20 cellular contexts compared by ENCODE assay signal in genomic region chr18:6741786-6742185, GRCh38. TPM values are rescaled to one million over a fixed set of nuclear protein-coding genes. Genes with fewer than 3 reads are reported as not detected.
DNase-seq lines count a peak whose midpoint lies in the region; ATAC-seq, FAIRE-seq and TF ChIP-seq lines count a peak whose summit lies in the region.
"Had no signal": no experiment of that assay in that cellular context is flagged by ENCODE, and none has a peak within 500 bp of the region (broad histone marks: within the 10 kb centered on the region; RNA-seq: fewer than 3 reads in every experiment).

No MANE protein-coding gene starts in this region.

- H3K4ac ChIP-seq in mesenchymal stem cell (ENCODE audit: low read depth in 1 of 2, low read length in 2 of 2), result no peak overlapping the region

- CTCF ChIA-PET in A549 (lab: Yijun Ruan, JAX), result no interaction called here

- H3K4me1 ChIP-seq in A549 (no peaks in the 10 kb centered on the region; the same call in 2 of the 3 replicates), mesenchymal stem cell (ENCODE audit: control insufficient read depth, insufficient read depth, low read depth, low read length) (peaks cover 11% of the 10 kb centered on the region), tibial artery (no peaks in the 10 kb centered on the region)

- POLR2A ChIA-PET in A549 (lab: Yijun Ruan, JAX), result no interaction called here

- H3K9me3 ChIP-seq in A549, result no peaks in the 10 kb centered on the region
- no peaks in the 10 kb centered on the region for H3K9me3 ChIP-seq in mesenchymal stem cell (ENCODE audit: control insufficient read depth, low read length)
- H3K9me3 ChIP-seq in tibial artery, result no peaks in the 10 kb centered on the region
- H3K9me3 ChIP-seq: neutrophil had no signal

- no peak overlapping the region for H3K18ac ChIP-seq in mesenchymal stem cell (ENCODE audit: low read depth in 1 of 2, low read length in 2 of 2)

- H2BK120ac ChIP-seq in mesenchymal stem cell (ENCODE audit: low read depth, low read length), result no peak overlapping the region

- H3K27ac ChIP-seq in A549, result no peak overlapping the region
- peak overlapping the region; percentile 79 for H3K27ac ChIP-seq in mesenchymal stem cell (ENCODE audit: low read length, poor library complexity, severe bottlenecking)
- H3K27ac ChIP-seq in skin epidermis, result peak overlapping the region in 16 of 21 experiments; percentile 5 to 85 (median 48)
- peak overlapping the region in 1 of 2 donors; percentile 20 for H3K27ac ChIP-seq in tibial artery
- H3K27ac ChIP-seq: epithelial cell of prostate, neutrophil had no signal

- no peak for ATAC-seq in A549
- ATAC-seq: GM23338 had no signal

- H3K4me3 ChIP-seq in A549, result no peak overlapping the region
- peak overlapping the region in 1 of 2 experiments; percentile 23 for H3K4me3 ChIP-seq in mesenchymal stem cell (ENCODE audit: insufficient read depth in 1 of 2, low read depth in 1 of 2, low read length in 2 of 2)
- no peak overlapping the region for H3K4me3 ChIP-seq in skin epidermis
- H3K4me3 ChIP-seq in tibial artery, result no peak overlapping the region
- H3K4me3 ChIP-seq: GM23338 had no signal

- no peak overlapping the region for H4K8ac ChIP-seq in mesenchymal stem cell (ENCODE audit: low read length)

- no peak for FAIRE-seq in A549 (lab: Jason Lieb, UNC)
- FAIRE-seq: islet of Langerhans had no signal

- H2AFZ ChIP-seq in mesenchymal stem cell (ENCODE audit: low read depth, low read length), result no peak overlapping the region
- H2AFZ ChIP-seq: GM23338 had no signal

- H3K27me3 Mint-ChIP-seq in brain, result no peaks in the 10 kb centered on the region
- H3K27me3 Mint-ChIP-seq: CD4-positive, alpha-beta T cell had no signal

- no peaks in the 10 kb centered on the region for H3K36me3 ChIP-seq in mesenchymal stem cell (ENCODE audit: control insufficient read depth in 1 of 2, insufficient read depth in 2 of 2, low read depth in 1 of 2, low read length in 2 of 2)
- H3K36me3 ChIP-seq in tibial artery, result no peaks in the 10 kb centered on the region
- H3K36me3 ChIP-seq: neutrophil had no signal

- 32% methylated on average over 2 of the region's 2 CpGs for WGBS in A549 (ENCODE audit: missing lambda C conversion rate)
- 100% methylated on average over 2 of the region's 2 CpGs for WGBS in mesenchymal stem cell

- peak overlapping the region in 3 of 5 experiments; percentile 23 to 96 (median 93) for H3K27ac Mint-ChIP-seq in brain
- H3K27ac Mint-ChIP-seq: CD4-positive, alpha-beta T cell had no signal

- H4K91ac ChIP-seq in mesenchymal stem cell (ENCODE audit: low read length), result no peak overlapping the region

- peak overlapping the region; percentile 86 for H3K9ac ChIP-seq in mesenchymal stem cell (ENCODE audit: low read length)

- no peak overlapping the region for H2BK5ac ChIP-seq in mesenchymal stem cell (ENCODE audit: low read depth, low read length, poor library complexity, severe bottlenecking)

- H3K4me2 ChIP-seq in A549 (peak overlapping the region; percentile 28; the same call in 1 of the 3 replicates), mesenchymal stem cell (ENCODE audit: low read length, poor library complexity, severe bottlenecking) (no peak overlapping the region)
- H3K4me2 ChIP-seq: GM23338 had no signal

- no peak overlapping the region for H2AK5ac ChIP-seq in mesenchymal stem cell (ENCODE audit: low read length, severe bottlenecking)

- no peaks in the 10 kb centered on the region for H3K27me3 ChIP-seq in mesenchymal stem cell (ENCODE audit: control insufficient read depth in 1 of 2, insufficient read depth in 1 of 2, low read length in 2 of 2)
- H3K27me3 ChIP-seq in tibial artery, result no peaks in the 10 kb centered on the region
- H3K27me3 ChIP-seq: neutrophil had no signal

- peaks cover 4% of the 10 kb centered on the region for H3K79me1 ChIP-seq in mesenchymal stem cell (replicated peaks; ENCODE audit: low read length, poor library complexity, severe bottlenecking)

- TF ChIP-seq CTCF in A549 (IDR thresholded peaks at IDR 0.05), result no peak
- TF ChIP-seq CTCF in brain (conservative IDR thresholded peaks at IDR 0.05), result no peak
- no peak for TF ChIP-seq CTCF in tibial artery (IDR thresholded peaks at IDR 0.05)

- no peak overlapping the region for H3K23ac ChIP-seq in mesenchymal stem cell (ENCODE audit: low read length in 2 of 2)

- TF ChIP-seq EP300 in A549 (IDR thresholded peaks at IDR 0.05), result no peak

- no peak for TF ChIP-seq RAD21 in A549 (conservative IDR thresholded peaks at IDR 0.05 in 1 of 2, IDR thresholded peaks at IDR 0.05 in 1 of 2)

- no peaks in the 10 kb centered on the region for H3K36me3 Mint-ChIP-seq in brain

- no peak overlapping the region for H2BK15ac ChIP-seq in mesenchymal stem cell (ENCODE audit: low read depth, poor library complexity, severe bottlenecking)

- H3K4me1 Mint-ChIP-seq in brain, result peaks cover 77% of the 10 kb centered on the region

- intact Hi-C loops in tibial artery (cut with DNase I; ENCODE audit: low total_unique reads), result no loop called here

- peaks cover 0 to 3% (median 0%) of the 10 kb centered on the region in 5 experiments for H3K9me3 Mint-ChIP-seq in brain
- H3K9me3 Mint-ChIP-seq: CD4-positive, alpha-beta T cell; GM23338 had no signal

- no peak overlapping the region for H2BK12ac ChIP-seq in mesenchymal stem cell (ENCODE audit: low read length in 2 of 2)

- no peak overlapping the region for H3K14ac ChIP-seq in mesenchymal stem cell (ENCODE audit: low read length in 2 of 2)

- no peak for DNase-seq in A549 (ENCODE audit: low read depth in 1 of 2, low spot score in 1 of 2)
- no peak for DNase-seq in mesenchymal stem cell
- no peak for DNase-seq in SIG-M5 (lab: John Stamatoyannopoulos, UW)
- DNase-seq in activated CD4-positive, CD25-positive, alpha-beta regulatory T cell treated with anti-CD3 and anti-CD28 coated beads, Interleukin-2, amount 50 U/mL, for 72 hours, result no peak
- no peak for DNase-seq in COR-L47 (lab: John Stamatoyannopoulos, UW)
- DNase-seq in tibial artery, result no peak
- DNase-seq: activated CD4-positive, alpha-beta T cell treated with anti-CD3 and anti-CD28 coated beads for 48 hours; activated CD8-positive, alpha-beta memory T cell treated with anti-CD3 and anti-CD28 coated beads, Interleukin-2, amount 50 U/mL, for 48 hours; activated naive CD4-positive, alpha-beta T cell; CD4-positive, alpha-beta T cell; KBM-7; NCI-H1092; stimulated activated CD4-positive, alpha-beta T cell treated with anti-CD3 and anti-CD28 coated beads, Interleukin-4, amount 100 ng/mL, for 4 hours; stimulated activated CD8-positive, alpha-beta memory T cell treated with anti-CD3 and anti-CD28 coated beads, Interleukin-4, amount 100 ng/mL, for 48 hours had no signal

- peak overlapping the region in 2 of 5 experiments; percentile 53 to 76 for H3K4me3 Mint-ChIP-seq in brain
- H3K4me3 Mint-ChIP-seq: CD4-positive, alpha-beta T cell; GM23338 had no signal

- no peak for TF ChIP-seq POLR2A in A549 (IDR thresholded peaks at IDR 0.05; ENCODE audit: low read length)

TF ChIP-seq in A549, 52 proteins besides CTCF, POLR2A, EP300 and RAD21 (continues in another document):
- TF ChIP-seq RNF2 (IDR thresholded peaks at IDR 0.05; ENCODE audit: borderline replicate concordance, low read depth), result no peak
- TF ChIP-seq ELK1 (IDR thresholded peaks at IDR 0.05; ENCODE audit: low read depth, low read length), result no peak
- no peak for TF ChIP-seq FOXS1 (CRISPR knock-in tag; IDR thresholded peaks at IDR 0.05)
- TF ChIP-seq CHD4 (IDR thresholded peaks at IDR 0.05; ENCODE audit: borderline replicate concordance), result no peak
- no peak for TF ChIP-seq SREBF2 (IDR thresholded peaks at IDR 0.05)
- TF ChIP-seq RARB (CRISPR knock-in tag; IDR thresholded peaks at IDR 0.05), result no peak
- TF ChIP-seq EHF (CRISPR knock-in tag; IDR thresholded peaks at IDR 0.05), result no peak
- TF ChIP-seq TFCP2L1 (CRISPR knock-in tag; IDR thresholded peaks at IDR 0.05), result no peak
- TF ChIP-seq ZFP36 (IDR thresholded peaks at IDR 0.05; ENCODE audit: borderline replicate concordance, partially characterized antibody), result no peak

RNA-seq across cellular contexts. Expression of gene ARHGAP28, which starts 12.3 kb away (rescaled TPM):
- polyA plus RNA-seq in A549 (2011; rRNA removed) (0.16 and 0.17 TPM in 2 replicates), A549 (2017; fragmentation: RNase III; extraction: RNeasy Plus Mini Kit Qiagen cat#74134 plus additional on column Dnase treatment) (0.13 to 0.18 TPM (median 0.16 TPM) in 3 replicates), brain (ENCODE audit: insufficient read depth, low read depth, low replicate concordance) (1.2 TPM)
- 0.03 TPM in 2 replicates for polyA plus RNA-seq in A549 (2012; cell fraction: cytosol; rRNA removed)
- polyA plus RNA-seq in A549 (2012; cell fraction: nucleus; rRNA removed), result 0.02 and 0.06 TPM in 2 replicates
- polyA minus RNA-seq in A549 (2011; rRNA and poly(A)+ RNA removed), result 0.08 and 0.29 TPM in 2 replicates
- polyA plus RNA-seq in mesenchymal stem cell (2013, experiment 1 of 2), result 8.3 TPM
- polyA plus RNA-seq in mesenchymal stem cell (2013, experiment 2 of 2), result 8.3 TPM

Comparison
In these comparisons a context has a peak if more than half of its experiments do, and no peak if none do; other contexts are left out.
1. H3K27ac ChIP-seq: peak in mesenchymal stem cell (single experiment) and skin epidermis (16 of 21); none in A549 (0 of 2).